In the genomic region with DNA sequence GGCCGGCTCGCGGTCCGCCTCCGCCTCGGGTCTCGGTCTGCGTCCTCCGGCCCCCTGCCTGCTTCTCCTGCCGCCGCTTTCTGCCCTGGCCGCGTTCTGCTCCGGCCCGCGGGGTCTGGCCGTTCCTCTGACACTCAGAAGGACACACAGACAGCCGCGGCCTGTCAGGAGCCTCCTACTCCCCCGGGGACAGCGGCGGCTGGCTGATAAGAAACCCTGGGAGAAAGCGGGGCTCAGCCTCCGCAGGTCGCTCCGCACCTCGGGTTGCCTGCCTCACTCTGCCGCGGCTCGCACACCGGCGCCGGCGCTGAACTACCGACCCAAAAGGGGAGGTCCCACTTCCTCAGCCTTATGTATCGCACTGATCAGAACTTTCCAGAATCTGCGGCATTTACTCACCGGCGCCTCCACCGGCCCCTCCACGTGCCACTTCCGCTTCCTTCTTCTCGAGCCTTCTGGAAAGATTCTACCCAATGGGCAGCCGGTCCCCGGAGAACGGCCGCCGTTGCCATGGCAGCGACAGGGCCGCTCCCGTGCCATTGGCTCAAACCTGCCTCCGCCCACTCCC, we compare ENCODE assay signal across 1 cellular context.
TF ChIP-seq lines count a peak whose summit lies in the region.

A gene (minus strand): TSS at position 322 of the 568 bp plus-strand sequence. CDS start 322 bp downstream, outside the sequence.

TF ChIP-seq in K562, 482 proteins besides CTCF, POLR2A, EP300 and RAD21 (continued from another document and continues in another):
- TF ChIP-seq, protein P1, sequence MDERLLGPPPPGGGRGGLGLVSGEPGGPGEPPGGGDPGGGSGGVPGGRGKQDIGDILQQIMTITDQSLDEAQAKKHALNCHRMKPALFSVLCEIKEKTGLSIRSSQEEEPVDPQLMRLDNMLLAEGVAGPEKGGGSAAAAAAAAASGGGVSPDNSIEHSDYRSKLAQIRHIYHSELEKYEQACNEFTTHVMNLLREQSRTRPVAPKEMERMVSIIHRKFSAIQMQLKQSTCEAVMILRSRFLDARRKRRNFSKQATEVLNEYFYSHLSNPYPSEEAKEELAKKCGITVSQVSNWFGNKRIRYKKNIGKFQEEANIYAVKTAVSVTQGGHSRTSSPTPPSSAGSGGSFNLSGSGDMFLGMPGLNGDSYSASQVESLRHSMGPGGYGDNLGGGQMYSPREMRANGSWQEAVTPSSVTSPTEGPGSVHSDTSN (CRISPR knock-in tag; IDR thresholded peaks at IDR 0.05; ENCODE audit: low read depth), result no peak
- TF ChIP-seq, protein P1 (tag; conservative IDR thresholded peaks at IDR 0.05; ENCODE audit: low read depth), result no peak
- TF ChIP-seq MTA3 (IDR thresholded peaks at IDR 0.05; ENCODE audit: borderline replicate concordance) (no peak), ZNF830 (CRISPR knock-in tag; IDR thresholded peaks at IDR 0.05) (no peak), HMGN3 (IDR thresholded peaks at IDR 0.05; ENCODE audit: borderline replicate concordance, extremely low read depth, insufficient read length, low read depth, low read length) (peak; percentile 62), SPI1 (IDR thresholded peaks at IDR 0.05; ENCODE audit: borderline replicate concordance, low read depth, low read length) (peak; percentile 83), XRCC5 (IDR thresholded peaks at IDR 0.05; ENCODE audit: low read depth, low read length) (no peak), OTX1 (CRISPR knock-in tag; IDR thresholded peaks at IDR 0.05) (no peak), PRMT5 (CRISPR knock-in tag; IDR thresholded peaks at IDR 0.05) (no peak), SETDB1 (IDR thresholded peaks at IDR 0.05; ENCODE audit: low read length) (no peak), TBL1XR1 (IDR thresholded peaks at IDR 0.05; ENCODE audit: low read length in 2 of 2) (no peak), KAT2B (IDR thresholded peaks at IDR 0.05; ENCODE audit: low read depth, low read length) (no peak), SMARCA4 (IDR thresholded peaks at IDR 0.05) (no peak), CC2D1A (IDR thresholded peaks at IDR 0.05) (no peak), SMAD2 (IDR thresholded peaks at IDR 0.05; ENCODE audit: low read depth, low read length) (no peak), DNMT1 (IDR thresholded peaks at IDR 0.05) (no peak), PTRF (tag; IDR thresholded peaks at IDR 0.05) (no peak), CEBPB (tag; IDR thresholded peaks at IDR 0.05) (no peak), EZH2 (IDR thresholded peaks at IDR 0.05; ENCODE audit: borderline replicate concordance, low read depth, low read length) (no peak), POLR2B (IDR thresholded peaks at IDR 0.05; ENCODE audit: low read depth, partially characterized antibody) (no peak), ZNF696 (CRISPR knock-in tag; conservative IDR thresholded peaks at IDR 0.05) (no peak), ZNF354B (CRISPR knock-in tag; IDR thresholded peaks at IDR 0.05) (no peak), GTF2A2 (tag; IDR thresholded peaks at IDR 0.05) (no peak), YY1 (IDR thresholded peaks at IDR 0.05; ENCODE audit: borderline replicate concordance in 1 of 3, control insufficient read depth in 1 of 3, extremely low read depth in 1 of 3, insufficient read depth in 3 of 3, insufficient read length in 1 of 3, insufficient replicate concordance in 2 of 3, low read depth in 1 of 3, low read length in 2 of 3) (no peak), GTF2F1 (IDR thresholded peaks at IDR 0.05; ENCODE audit: low read depth, low read length) (no peak), TEAD4 (IDR thresholded peaks at IDR 0.05; ENCODE audit: low read length) (no peak), TEAD4 (CRISPR knock-in tag; IDR thresholded peaks at IDR 0.05; ENCODE audit: borderline replicate concordance) (no peak), SREBF2 (CRISPR knock-in tag; IDR thresholded peaks at IDR 0.05) (no peak), LEF1 (IDR thresholded peaks at IDR 0.05) (no peak), BRD4 (IDR thresholded peaks at IDR 0.05) (no peak), SMAD4 (CRISPR knock-in tag; conservative IDR thresholded peaks at IDR 0.05) (peak; percentile 37), XRCC3 (IDR thresholded peaks at IDR 0.05) (no peak), SIN3B (IDR thresholded peaks at IDR 0.05; ENCODE audit: low read depth) (no peak), LCOR (CRISPR knock-in tag; IDR thresholded peaks at IDR 0.05) (no peak), ZNF274 (IDR thresholded peaks at IDR 0.05; ENCODE audit: borderline replicate concordance, low read depth, low read length) (no peak), ASH1L (IDR thresholded peaks at IDR 0.05; ENCODE audit: borderline replicate concordance, low read depth, partially characterized antibody) (no peak), ETV1 (tag; conservative IDR thresholded peaks at IDR 0.05; ENCODE audit: low read depth) (peak; percentile 59), TGIF2 (CRISPR knock-in tag; IDR thresholded peaks at IDR 0.05) (no peak), RBBP5 (IDR thresholded peaks at IDR 0.05; ENCODE audit: borderline replicate concordance, insufficient read depth, low read length, poor library complexity, severe bottlenecking) (peak; percentile 79), ZNF41 (CRISPR knock-in tag; conservative IDR thresholded peaks at IDR 0.05) (no peak), ZNF764 (CRISPR knock-in tag; IDR thresholded peaks at IDR 0.05; ENCODE audit: low read depth) (no peak), ZNF124 (CRISPR knock-in tag; IDR thresholded peaks at IDR 0.05) (no peak), HDAC3 (IDR thresholded peaks at IDR 0.05; ENCODE audit: borderline replicate concordance, partially characterized antibody) (no peak), NCOA1 (IDR thresholded peaks at IDR 0.05; ENCODE audit: low read depth) (no peak)
- TF ChIP-seq, protein P2, sequence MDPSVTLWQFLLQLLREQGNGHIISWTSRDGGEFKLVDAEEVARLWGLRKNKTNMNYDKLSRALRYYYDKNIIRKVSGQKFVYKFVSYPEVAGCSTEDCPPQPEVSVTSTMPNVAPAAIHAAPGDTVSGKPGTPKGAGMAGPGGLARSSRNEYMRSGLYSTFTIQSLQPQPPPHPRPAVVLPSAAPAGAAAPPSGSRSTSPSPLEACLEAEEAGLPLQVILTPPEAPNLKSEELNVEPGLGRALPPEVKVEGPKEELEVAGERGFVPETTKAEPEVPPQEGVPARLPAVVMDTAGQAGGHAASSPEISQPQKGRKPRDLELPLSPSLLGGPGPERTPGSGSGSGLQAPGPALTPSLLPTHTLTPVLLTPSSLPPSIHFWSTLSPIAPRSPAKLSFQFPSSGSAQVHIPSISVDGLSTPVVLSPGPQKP (CRISPR knock-in tag; IDR thresholded peaks at IDR 0.05), result no peak
- TF ChIP-seq, protein P3, sequence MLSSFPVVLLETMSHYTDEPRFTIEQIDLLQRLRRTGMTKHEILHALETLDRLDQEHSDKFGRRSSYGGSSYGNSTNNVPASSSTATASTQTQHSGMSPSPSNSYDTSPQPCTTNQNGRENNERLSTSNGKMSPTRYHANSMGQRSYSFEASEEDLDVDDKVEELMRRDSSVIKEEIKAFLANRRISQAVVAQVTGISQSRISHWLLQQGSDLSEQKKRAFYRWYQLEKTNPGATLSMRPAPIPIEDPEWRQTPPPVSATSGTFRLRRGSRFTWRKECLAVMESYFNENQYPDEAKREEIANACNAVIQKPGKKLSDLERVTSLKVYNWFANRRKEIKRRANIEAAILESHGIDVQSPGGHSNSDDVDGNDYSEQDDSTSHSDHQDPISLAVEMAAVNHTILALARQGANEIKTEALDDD (IDR thresholded peaks at IDR 0.05), result no peak
- TF ChIP-seq, protein P4, sequence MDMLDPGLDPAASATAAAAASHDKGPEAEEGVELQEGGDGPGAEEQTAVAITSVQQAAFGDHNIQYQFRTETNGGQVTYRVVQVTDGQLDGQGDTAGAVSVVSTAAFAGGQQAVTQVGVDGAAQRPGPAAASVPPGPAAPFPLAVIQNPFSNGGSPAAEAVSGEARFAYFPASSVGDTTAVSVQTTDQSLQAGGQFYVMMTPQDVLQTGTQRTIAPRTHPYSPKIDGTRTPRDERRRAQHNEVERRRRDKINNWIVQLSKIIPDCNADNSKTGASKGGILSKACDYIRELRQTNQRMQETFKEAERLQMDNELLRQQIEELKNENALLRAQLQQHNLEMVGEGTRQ (CRISPR knock-in tag; IDR thresholded peaks at IDR 0.05), result 0 out of 2 replicates have a peak, but pooled peaks have one; percentile 29
- TF ChIP-seq, protein P5, sequence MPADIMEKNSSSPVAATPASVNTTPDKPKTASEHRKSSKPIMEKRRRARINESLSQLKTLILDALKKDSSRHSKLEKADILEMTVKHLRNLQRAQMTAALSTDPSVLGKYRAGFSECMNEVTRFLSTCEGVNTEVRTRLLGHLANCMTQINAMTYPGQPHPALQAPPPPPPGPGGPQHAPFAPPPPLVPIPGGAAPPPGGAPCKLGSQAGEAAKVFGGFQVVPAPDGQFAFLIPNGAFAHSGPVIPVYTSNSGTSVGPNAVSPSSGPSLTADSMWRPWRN (IDR thresholded peaks at IDR 0.05; ENCODE audit: low read depth), result no peak
- TF ChIP-seq, protein P6, sequence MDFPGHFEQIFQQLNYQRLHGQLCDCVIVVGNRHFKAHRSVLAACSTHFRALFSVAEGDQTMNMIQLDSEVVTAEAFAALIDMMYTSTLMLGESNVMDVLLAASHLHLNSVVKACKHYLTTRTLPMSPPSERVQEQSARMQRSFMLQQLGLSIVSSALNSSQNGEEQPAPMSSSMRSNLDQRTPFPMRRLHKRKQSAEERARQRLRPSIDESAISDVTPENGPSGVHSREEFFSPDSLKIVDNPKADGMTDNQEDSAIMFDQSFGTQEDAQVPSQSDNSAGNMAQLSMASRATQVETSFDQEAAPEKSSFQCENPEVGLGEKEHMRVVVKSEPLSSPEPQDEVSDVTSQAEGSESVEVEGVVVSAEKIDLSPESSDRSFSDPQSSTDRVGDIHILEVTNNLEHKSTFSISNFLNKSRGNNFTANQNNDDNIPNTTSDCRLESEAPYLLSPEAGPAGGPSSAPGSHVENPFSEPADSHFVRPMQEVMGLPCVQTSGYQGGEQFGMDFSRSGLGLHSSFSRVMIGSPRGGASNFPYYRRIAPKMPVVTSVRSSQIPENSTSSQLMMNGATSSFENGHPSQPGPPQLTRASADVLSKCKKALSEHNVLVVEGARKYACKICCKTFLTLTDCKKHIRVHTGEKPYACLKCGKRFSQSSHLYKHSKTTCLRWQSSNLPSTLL (IDR thresholded peaks at IDR 0.05), result no peak
- TF ChIP-seq, protein P7, sequence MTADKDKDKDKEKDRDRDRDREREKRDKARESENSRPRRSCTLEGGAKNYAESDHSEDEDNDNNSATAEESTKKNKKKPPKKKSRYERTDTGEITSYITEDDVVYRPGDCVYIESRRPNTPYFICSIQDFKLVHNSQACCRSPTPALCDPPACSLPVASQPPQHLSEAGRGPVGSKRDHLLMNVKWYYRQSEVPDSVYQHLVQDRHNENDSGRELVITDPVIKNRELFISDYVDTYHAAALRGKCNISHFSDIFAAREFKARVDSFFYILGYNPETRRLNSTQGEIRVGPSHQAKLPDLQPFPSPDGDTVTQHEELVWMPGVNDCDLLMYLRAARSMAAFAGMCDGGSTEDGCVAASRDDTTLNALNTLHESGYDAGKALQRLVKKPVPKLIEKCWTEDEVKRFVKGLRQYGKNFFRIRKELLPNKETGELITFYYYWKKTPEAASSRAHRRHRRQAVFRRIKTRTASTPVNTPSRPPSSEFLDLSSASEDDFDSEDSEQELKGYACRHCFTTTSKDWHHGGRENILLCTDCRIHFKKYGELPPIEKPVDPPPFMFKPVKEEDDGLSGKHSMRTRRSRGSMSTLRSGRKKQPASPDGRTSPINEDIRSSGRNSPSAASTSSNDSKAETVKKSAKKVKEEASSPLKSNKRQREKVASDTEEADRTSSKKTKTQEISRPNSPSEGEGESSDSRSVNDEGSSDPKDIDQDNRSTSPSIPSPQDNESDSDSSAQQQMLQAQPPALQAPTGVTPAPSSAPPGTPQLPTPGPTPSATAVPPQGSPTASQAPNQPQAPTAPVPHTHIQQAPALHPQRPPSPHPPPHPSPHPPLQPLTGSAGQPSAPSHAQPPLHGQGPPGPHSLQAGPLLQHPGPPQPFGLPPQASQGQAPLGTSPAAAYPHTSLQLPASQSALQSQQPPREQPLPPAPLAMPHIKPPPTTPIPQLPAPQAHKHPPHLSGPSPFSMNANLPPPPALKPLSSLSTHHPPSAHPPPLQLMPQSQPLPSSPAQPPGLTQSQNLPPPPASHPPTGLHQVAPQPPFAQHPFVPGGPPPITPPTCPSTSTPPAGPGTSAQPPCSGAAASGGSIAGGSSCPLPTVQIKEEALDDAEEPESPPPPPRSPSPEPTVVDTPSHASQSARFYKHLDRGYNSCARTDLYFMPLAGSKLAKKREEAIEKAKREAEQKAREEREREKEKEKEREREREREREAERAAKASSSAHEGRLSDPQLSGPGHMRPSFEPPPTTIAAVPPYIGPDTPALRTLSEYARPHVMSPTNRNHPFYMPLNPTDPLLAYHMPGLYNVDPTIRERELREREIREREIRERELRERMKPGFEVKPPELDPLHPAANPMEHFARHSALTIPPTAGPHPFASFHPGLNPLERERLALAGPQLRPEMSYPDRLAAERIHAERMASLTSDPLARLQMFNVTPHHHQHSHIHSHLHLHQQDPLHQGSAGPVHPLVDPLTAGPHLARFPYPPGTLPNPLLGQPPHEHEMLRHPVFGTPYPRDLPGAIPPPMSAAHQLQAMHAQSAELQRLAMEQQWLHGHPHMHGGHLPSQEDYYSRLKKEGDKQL (CRISPR knock-in tag; IDR thresholded peaks at IDR 0.05; ENCODE audit: borderline replicate concordance), result no peak
- TF ChIP-seq, protein P8, sequence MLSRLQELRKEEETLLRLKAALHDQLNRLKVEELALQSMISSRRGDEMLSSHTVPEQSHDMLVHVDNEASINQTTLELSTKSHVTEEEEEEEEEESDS (CRISPR knock-in tag; IDR thresholded peaks at IDR 0.05), result no peak
